Comparison of ENCODE assay signal across 18 cellular contexts in genomic region chr10:124014416-124015154, GRCh38.
"Had no signal": no experiment of that assay in that cellular context is flagged by ENCODE, and none has a peak within 500 bp of the region (broad histone marks: within the 10 kb centered on the region; RNA-seq: fewer than 3 reads in every experiment).

No MANE protein-coding gene starts in this region.

- ATAC-seq: effector memory CD8-positive, alpha-beta T cell; left cardiac atrium; naive thymus-derived CD4-positive, alpha-beta T cell had no signal

- H3K4me3 ChIP-seq: esophagus squamous epithelium, left ventricle myocardium inferior, lung, ovary, right atrium auricular region, sigmoid colon, skin epidermis, suprapubic skin, thyroid gland had no signal

- H3K27ac ChIP-seq: epithelial cell of prostate, esophagus squamous epithelium, left ventricle myocardium inferior, ovary, right atrium auricular region, skin epidermis, suprapubic skin, thyroid gland had no signal

- H3K27me3 ChIP-seq: esophagus squamous epithelium, ovary, right atrium auricular region, sigmoid colon, suprapubic skin, thyroid gland had no signal

- H3K4me1 ChIP-seq: left ventricle myocardium inferior, right atrium auricular region, suprapubic skin, thyroid gland had no signal

- H3K9me3 ChIP-seq: right atrium auricular region, sigmoid colon, thyroid gland had no signal

- H3K36me3 ChIP-seq: ovary, right atrium auricular region had no signal

- DNase-seq: cortex of kidney; effector memory CD8-positive, alpha-beta T cell; esophagus squamous epithelium; foreskin fibroblast; immature natural killer cell; left cardiac atrium; left ventricle myocardium inferior; naive thymus-derived CD4-positive, alpha-beta T cell; ovary; sigmoid colon; stimulated activated CD4-positive, alpha-beta T cell treated with anti-CD3 and anti-CD28 coated beads, Interleukin-12 subunit alpha, Interleukin-12 subunit beta, amount 100 ng/mL, for 4 hours; stimulated activated naive CD4-positive, alpha-beta T cell; thyroid gland had no signal
